In the genomic region with DNA sequence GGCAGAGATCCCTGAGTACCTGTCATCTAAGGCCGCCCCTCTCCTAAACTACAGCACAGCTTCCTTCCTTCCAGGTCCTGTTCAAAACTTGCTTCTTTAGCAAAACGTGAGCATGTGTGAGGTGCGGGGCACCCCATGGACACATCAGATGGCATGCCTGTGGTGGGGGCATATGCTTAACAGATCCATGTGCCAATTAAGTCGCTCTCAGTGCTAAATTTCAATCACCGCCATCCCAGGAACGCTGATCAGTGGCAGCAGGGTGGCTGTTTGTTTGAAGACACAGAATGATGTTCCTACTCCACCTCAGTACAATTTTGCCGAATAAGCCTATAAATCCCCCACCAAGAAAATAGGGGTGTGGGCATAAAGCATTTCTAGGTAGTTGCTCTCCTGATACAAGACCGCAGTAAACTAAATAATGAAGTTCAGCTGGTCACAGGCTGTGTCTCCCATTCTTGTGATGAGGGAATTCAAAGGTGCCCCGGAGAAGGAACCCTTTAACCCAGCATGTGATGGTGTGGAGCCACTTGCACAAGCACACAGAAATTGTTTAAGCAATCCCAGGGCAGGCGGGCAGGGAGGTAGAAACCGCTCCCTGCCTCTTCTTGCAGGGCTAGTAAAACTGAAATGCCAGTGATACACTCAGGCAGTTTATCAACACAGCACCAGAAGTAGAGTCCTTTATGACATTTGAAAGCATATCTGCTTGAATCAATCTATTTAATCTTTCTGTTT, we compare ENCODE assay signal across 13 cellular contexts.
DNase-seq lines count a peak whose midpoint lies in the region; ATAC-seq and TF ChIP-seq lines count a peak whose summit lies in the region.
"Had no signal": no experiment of that assay in that cellular context is flagged by ENCODE, and none has a peak within 500 bp of the region (broad histone marks: within the 10 kb centered on the region; RNA-seq: fewer than 3 reads in every experiment).

No MANE protein-coding gene starts in this region.

- WGBS in gastroesophageal sphincter (ENCODE audit: low coverage in 1 of 2), 2 donors, result 78 to 83% methylated on average over 3 to 8 of the region's 11 CpGs

- H3K27me3 ChIP-seq in gastroesophageal sphincter, result no peaks in the 10 kb centered on the region
- H3K27me3 ChIP-seq: tibial artery had no signal

- H3K9me3 ChIP-seq in gastroesophageal sphincter, result no peaks in the 10 kb centered on the region
- H3K9me3 ChIP-seq: psoas muscle, tibial artery had no signal

- TF ChIP-seq EP300 in gastroesophageal sphincter (IDR thresholded peaks at IDR 0.05), result no peak

- H3K36me3 ChIP-seq in gastroesophageal sphincter, result no peaks in the 10 kb centered on the region
- H3K36me3 ChIP-seq: tibial artery had no signal

- H3K4me3 ChIP-seq in gastroesophageal sphincter, result no peak overlapping the region
- H3K4me3 ChIP-seq: psoas muscle, tibial artery had no signal

- no peaks in the 10 kb centered on the region for H3K4me1 ChIP-seq in gastroesophageal sphincter
- H3K4me1 ChIP-seq: psoas muscle, tibial artery had no signal

- DNase-seq in NOMO-1 treated with DMSO at 0.1 percent for 48 hours (lab: John Stamatoyannopoulos, UW; ENCODE audit: unreplicated experiment) (peak; percentile 36), substantia nigra (lab: John Stamatoyannopoulos, UW) (peak in 7 of 49 donors; percentile 2 to 23 (median 9))
- DNase-seq in activated naive CD4-positive, alpha-beta T cell treated with Interleukin-2 at 50 U/mL for 16 hours, result no peak
- DNase-seq: cerebellar nuclear complex, NCI-H2107, NCI-H82, psoas muscle, T-cell, tibial artery had no signal

- TF ChIP-seq POLR2A in gastroesophageal sphincter (IDR thresholded peaks at IDR 0.05), result no peak

- no peak for TF ChIP-seq CTCF in gastroesophageal sphincter (IDR thresholded peaks at IDR 0.05)

- H3K27ac ChIP-seq in gastroesophageal sphincter (peak overlapping the region in 3 of 4 donors; percentile 38 to 53 (median 45)), substantia nigra (ENCODE audit: low read depth, low read length, poor library complexity, severe bottlenecking) (peak overlapping the region; percentile 38)
- H3K27ac ChIP-seq: psoas muscle, tibial artery had no signal

- peak; percentile 4 for ATAC-seq in GM19372 (IDR thresholded peaks at IDR 0.05; ENCODE audit: low read depth, unreplicated experiment)
- no peak for ATAC-seq in gastroesophageal sphincter
- no peak for ATAC-seq in HG03378 (IDR thresholded peaks at IDR 0.05; ENCODE audit: unreplicated experiment)
- ATAC-seq in HG03159 (IDR thresholded peaks at IDR 0.05; ENCODE audit: unreplicated experiment), result no peak
- ATAC-seq: psoas muscle, T-cell had no signal
